In the genomic region with DNA sequence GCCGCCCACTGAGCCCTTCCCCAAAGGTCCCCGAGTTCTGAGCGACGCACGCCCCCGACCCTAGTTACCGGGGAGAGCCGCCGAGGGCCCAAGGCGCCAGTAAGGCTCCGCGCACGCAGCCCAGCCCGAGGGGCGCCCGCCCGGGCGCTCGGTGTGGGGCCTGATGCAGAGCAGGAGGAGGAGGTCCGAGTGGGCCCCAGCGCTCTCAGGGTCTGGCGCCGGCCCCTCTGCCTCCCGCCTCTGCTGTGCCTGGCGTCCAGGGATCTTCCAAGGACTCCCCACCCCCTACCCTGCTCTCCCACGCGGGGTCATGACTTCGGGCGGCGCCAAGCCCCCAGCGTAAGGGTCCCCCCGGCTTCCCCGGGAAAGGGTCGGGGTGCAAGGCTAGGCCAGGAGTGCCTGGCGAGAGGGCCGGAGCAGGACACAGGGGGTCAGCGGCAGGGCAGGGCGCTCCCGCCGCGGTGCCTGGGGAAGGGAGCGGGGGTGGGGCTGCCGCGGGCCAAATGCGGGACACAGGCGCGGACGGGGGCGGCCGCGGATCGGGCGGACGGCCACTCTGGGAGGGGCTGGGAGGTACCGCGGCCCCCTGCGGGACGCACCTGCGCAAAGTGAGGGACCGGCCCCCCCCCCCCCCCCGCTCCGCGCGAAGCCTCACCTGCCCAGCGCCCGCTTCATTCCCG, we compare ENCODE assay signal across 8 cellular contexts. TPM values are rescaled to one million over a fixed set of nuclear protein-coding genes. Genes with fewer than 3 reads are reported as not detected.
A peak's percentile ranks its signal among the peaks of the same experiment; 100 is the strongest.
DNase-seq lines count a peak whose midpoint lies in the region; ATAC-seq and TF ChIP-seq lines count a peak whose summit lies in the region.

No MANE protein-coding gene starts in this region.

- peak overlapping the region; percentile 78; the same call in 1 of the 2 replicates for H2AFZ ChIP-seq in SK-N-SH (ENCODE audit: low read depth)

- H3K9me3 Mint-ChIP-seq in CD4-positive, CD25-positive, alpha-beta regulatory T cell: peaks cover 0 to 2% (median 0%) of the 10 kb centered on the region in 7 donors
- peaks cover 0 to 7% (median 0%) of the 10 kb centered on the region in 5 experiments for H3K9me3 Mint-ChIP-seq in brain
- H3K9me3 Mint-ChIP-seq in immature natural killer cell: no peaks in the 10 kb centered on the region

- H3K4me1 Mint-ChIP-seq in CD4-positive, CD25-positive, alpha-beta regulatory T cell: peaks cover 9 to 29% (median 19%) of the 10 kb centered on the region in 4 donors
- H3K4me1 Mint-ChIP-seq in brain (peaks cover 19% of the 10 kb centered on the region), immature natural killer cell (peaks cover 15 to 24% of the 10 kb centered on the region in 2 donors)

- WGBS in SK-N-SH (ENCODE audit: low lambda C conversion rate): 0% methylated on average over 12 of the region's 67 CpGs

- no peak for TF ChIP-seq CTCF in SK-N-SH (IDR thresholded peaks at IDR 0.05)
- no peak for TF ChIP-seq CTCF in brain (conservative IDR thresholded peaks at IDR 0.05)

- peak overlapping the region; percentile 87 for H3K9ac ChIP-seq in SK-N-SH

- H3K4me2 ChIP-seq in SK-N-SH: peak overlapping the region; percentile 95

- H4K20me1 ChIP-seq in SK-N-SH (ENCODE audit: insufficient read depth): no peaks in the 10 kb centered on the region

- POLR2A ChIA-PET in SK-N-SH (lab: Yijun Ruan, JAX): no interaction called here

- peak overlapping the region in 2 of 3 donors; percentile 74 to 76 for H3K27ac Mint-ChIP-seq in CD4-positive, CD25-positive, alpha-beta regulatory T cell
- H3K27ac Mint-ChIP-seq in brain (peak overlapping the region; percentile 87 to 96 (median 93)), immature natural killer cell (peak overlapping the region in 5 of 6 donors; percentile 21 to 91 (median 82))

- H3K9me3 ChIP-seq in CD4-positive, CD25-positive, alpha-beta regulatory T cell (ENCODE audit: control insufficient read depth in 2 of 2, low read length in 2 of 2): no peaks in the 10 kb centered on the region
- H3K9me3 ChIP-seq in SK-N-SH: no peaks in the 10 kb centered on the region

- peaks cover 3% of the 10 kb centered on the region for H3F3A ChIP-seq in SK-N-SH (replicated peaks; ENCODE audit: insufficient read depth)

- TF ChIP-seq RAD21 in SK-N-SH (IDR thresholded peaks at IDR 0.05; ENCODE audit: low read length): no peak

- peak overlapping the region; percentile 82 to 97 (median 88) for H3K4me3 Mint-ChIP-seq in CD4-positive, CD25-positive, alpha-beta regulatory T cell
- peak overlapping the region; percentile 91 to 98 (median 93) for H3K4me3 Mint-ChIP-seq in brain
- H3K4me3 Mint-ChIP-seq in immature natural killer cell: peak overlapping the region; percentile 82 to 87 (median 84)

- H3K9me2 ChIP-seq in SK-N-SH: no peaks in the 10 kb centered on the region

- H3K27me3 Mint-ChIP-seq in CD4-positive, CD25-positive, alpha-beta regulatory T cell: no peaks in the 10 kb centered on the region
- H3K27me3 Mint-ChIP-seq in brain: peaks cover 3% of the 10 kb centered on the region
- peaks cover 3 to 6% (median 4%) of the 10 kb centered on the region in 3 donors for H3K27me3 Mint-ChIP-seq in immature natural killer cell (ENCODE audit: low read depth in 3 of 3)

- peaks cover 20% of the 10 kb centered on the region for H3K4me1 ChIP-seq in CD4-positive, CD25-positive, alpha-beta regulatory T cell (ENCODE audit: control insufficient read depth, insufficient read depth, low read length, poor library complexity, severe bottlenecking)
- peaks cover 0 to 3% of the 10 kb centered on the region in 2 experiments; a peak in 1 of 4 replicates for H3K4me1 ChIP-seq in SK-N-SH (ENCODE audit: control insufficient read depth in 1 of 2, insufficient read depth in 2 of 2, low read depth in 1 of 2, low read length in 1 of 2)

- DNase-seq in CD4-positive, CD25-positive, alpha-beta regulatory T cell: peak; percentile 8 to 29 (median 15)
- DNase-seq in SK-N-SH (peak; percentile 82), immature natural killer cell (peak in 2 of 3 donors; percentile 20), NOMO-1 treated with DMSO at 0.1 percent for 48 hours (lab: John Stamatoyannopoulos, UW; ENCODE audit: unreplicated experiment) (no peak)
- DNase-seq in stimulated activated CD4-positive, alpha-beta T cell treated with anti-CD3 and anti-CD28 coated beads, Interleukin-12 subunit alpha, Interleukin-12 subunit beta, amount 100 ng/mL, for 24 hours (ENCODE audit: low read depth in 2 of 2): peak; percentile 3 to 6

- no peak for TF ChIP-seq EP300 in SK-N-SH (IDR thresholded peaks at IDR 0.05; ENCODE audit: borderline replicate concordance in 1 of 2, low read depth in 1 of 2, low read length in 1 of 2)

- H3K4me3 ChIP-seq in CD4-positive, CD25-positive, alpha-beta regulatory T cell (ENCODE audit: low read depth, low read length): peak overlapping the region; percentile 70
- H3K4me3 ChIP-seq in SK-N-SH (ENCODE audit: low read depth in 2 of 2, low read length in 1 of 2): peak overlapping the region; percentile 80 to 89

- no peaks in the 10 kb centered on the region for H3K27me3 ChIP-seq in CD4-positive, CD25-positive, alpha-beta regulatory T cell (ENCODE audit: control insufficient read depth, insufficient read depth, low read length)
- no peaks in the 10 kb centered on the region for H3K27me3 ChIP-seq in SK-N-SH (ENCODE audit: insufficient read depth)

- ATAC-seq in CD4-positive, CD25-positive, alpha-beta regulatory T cell (ENCODE audit: low read depth in 2 of 2): no peak
- ATAC-seq in GM19452 (IDR thresholded peaks at IDR 0.05; ENCODE audit: unreplicated experiment): peak; percentile 22
- peak; percentile 33 for ATAC-seq in HG03460 (IDR thresholded peaks at IDR 0.05; ENCODE audit: unreplicated experiment)

- peak overlapping the region; percentile 75 for H3K27ac ChIP-seq in CD4-positive, CD25-positive, alpha-beta regulatory T cell (ENCODE audit: insufficient read depth, low read length, poor library complexity, severe bottlenecking)
- peak overlapping the region; percentile 76 to 79 for H3K27ac ChIP-seq in SK-N-SH (ENCODE audit: low read depth in 2 of 2, low read length in 1 of 2)

- H3K36me3 Mint-ChIP-seq in CD4-positive, CD25-positive, alpha-beta regulatory T cell: peaks cover 3% of the 10 kb centered on the region
- peaks cover 22% of the 10 kb centered on the region for H3K36me3 Mint-ChIP-seq in brain
- no peaks in the 10 kb centered on the region for H3K36me3 Mint-ChIP-seq in immature natural killer cell

- no peaks in the 10 kb centered on the region for H3K36me3 ChIP-seq in CD4-positive, CD25-positive, alpha-beta regulatory T cell (ENCODE audit: control insufficient read depth, insufficient read depth, low read length)
- H3K36me3 ChIP-seq in SK-N-SH (replicated peaks in 1 of 2; ENCODE audit: control insufficient read depth in 1 of 2, insufficient read depth in 2 of 2, low read length in 1 of 2): peaks cover 0 to 6% of the 10 kb centered on the region in 2 experiments

- peaks cover 51% of the 10 kb centered on the region for H3K79me2 ChIP-seq in SK-N-SH (ENCODE audit: insufficient read depth)

- CTCF ChIA-PET in SK-N-SH (lab: Yijun Ruan, JAX): interaction anchor here (0.6 to 1.7 kb wide), 3 partner anchors 9 to 406 kb away, joined by 3 to 7 read pairs (median 5); no protein-coding TSS in a partner anchor

TF ChIP-seq in SK-N-SH, 30 proteins besides CTCF, POLR2A, EP300 and RAD21:
- TF ChIP-seq RCOR1 (IDR thresholded peaks at IDR 0.05; ENCODE audit: low read length) (no peak), TAF1 (IDR thresholded peaks at IDR 0.05; ENCODE audit: borderline replicate concordance, low read depth, low read length) (no peak), FOXM1 (IDR thresholded peaks at IDR 0.05; ENCODE audit: low read depth) (no peak), CHD2 (IDR thresholded peaks at IDR 0.05; ENCODE audit: low read length, partially characterized antibody) (no peak), TCF12 (IDR thresholded peaks at IDR 0.05) (no peak), RFX5 (IDR thresholded peaks at IDR 0.05; ENCODE audit: low read length) (no peak), GABPA (IDR thresholded peaks at IDR 0.05; ENCODE audit: low read depth) (no peak), MEF2A (IDR thresholded peaks at IDR 0.05; ENCODE audit: borderline replicate concordance, low read depth) (no peak), SMC3 (IDR thresholded peaks at IDR 0.05; ENCODE audit: low read depth, low read length) (no peak), POLR2AphosphoS5 (IDR thresholded peaks at IDR 0.05; ENCODE audit: low read depth, low read length) (no peak)
- TF ChIP-seq, protein P1, sequence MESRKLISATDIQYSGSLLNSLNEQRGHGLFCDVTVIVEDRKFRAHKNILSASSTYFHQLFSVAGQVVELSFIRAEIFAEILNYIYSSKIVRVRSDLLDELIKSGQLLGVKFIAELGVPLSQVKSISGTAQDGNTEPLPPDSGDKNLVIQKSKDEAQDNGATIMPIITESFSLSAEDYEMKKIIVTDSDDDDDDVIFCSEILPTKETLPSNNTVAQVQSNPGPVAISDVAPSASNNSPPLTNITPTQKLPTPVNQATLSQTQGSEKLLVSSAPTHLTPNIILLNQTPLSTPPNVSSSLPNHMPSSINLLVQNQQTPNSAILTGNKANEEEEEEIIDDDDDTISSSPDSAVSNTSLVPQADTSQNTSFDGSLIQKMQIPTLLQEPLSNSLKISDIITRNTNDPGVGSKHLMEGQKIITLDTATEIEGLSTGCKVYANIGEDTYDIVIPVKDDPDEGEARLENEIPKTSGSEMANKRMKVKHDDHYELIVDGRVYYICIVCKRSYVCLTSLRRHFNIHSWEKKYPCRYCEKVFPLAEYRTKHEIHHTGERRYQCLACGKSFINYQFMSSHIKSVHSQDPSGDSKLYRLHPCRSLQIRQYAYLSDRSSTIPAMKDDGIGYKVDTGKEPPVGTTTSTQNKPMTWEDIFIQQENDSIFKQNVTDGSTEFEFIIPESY (IDR thresholded peaks at IDR 0.05; ENCODE audit: borderline replicate concordance, low read depth): no peak
TF ChIP-seq in SK-N-SH: peak in this region for 0.

RNA-seq across cellular contexts. Expression of a gene that starts 0.6 kb away (rescaled TPM):
- 27.9 TPM for total RNA-seq in CD4-positive, CD25-positive, alpha-beta regulatory T cell
- polyA plus RNA-seq in CD4-positive, CD25-positive, alpha-beta regulatory T cell: 10 to 100 TPM; 26.8 to 44.1 (median 28.6) TPM
- 32.2 and 33.5 TPM in 2 replicates for polyA plus RNA-seq in SK-N-SH (2012; rRNA removed)
- polyA plus RNA-seq in SK-N-SH (2012; cell fraction: cytosol; rRNA removed): 29.7 and 42.6 TPM in 2 replicates
- polyA plus RNA-seq in SK-N-SH (2012; cell fraction: nucleus; rRNA removed): 34.5 and 35.2 TPM in 2 replicates
- 102 TPM for polyA plus RNA-seq in brain (ENCODE audit: insufficient read depth, low read depth, low replicate concordance)
- polyA plus RNA-seq in immature natural killer cell: 10 to 100 TPM; 41.8 to 77.8 (median 49.2) TPM

RNA-seq across cellular contexts. Expression of a gene that starts 17.5 kb away (rescaled TPM):
- 0.76 TPM for total RNA-seq in CD4-positive, CD25-positive, alpha-beta regulatory T cell
- 1 to 10 TPM in 3 of 4 donors, under 1 TPM in 1; 0.54 to 1.8 (median 1.3) TPM for polyA plus RNA-seq in CD4-positive, CD25-positive, alpha-beta regulatory T cell
- polyA plus RNA-seq in SK-N-SH (2012; rRNA removed) (5.1 and 5.8 TPM in 2 replicates), brain (ENCODE audit: insufficient read depth, low read depth, low replicate concordance) (10.2 TPM), immature natural killer cell (1 to 10 TPM; 1.0 to 2.2 (median 2.0) TPM)
- 6.3 and 6.8 TPM in 2 replicates for polyA plus RNA-seq in SK-N-SH (2012; cell fraction: cytosol; rRNA removed)
- polyA plus RNA-seq in SK-N-SH (2012; cell fraction: nucleus; rRNA removed): 3.5 and 5.3 TPM in 2 replicates

Comparison
In these comparisons a context has a peak if more than half of its experiments do, and no peak if none do; other contexts are left out.
1. ATAC-seq: peak in GM19452 (single experiment) and HG03460 (single experiment); none in CD4-positive, CD25-positive, alpha-beta regulatory T cell (0 of 2).
2. Peak in every context shown above with its lines, with median percentiles within 50 percentile points of each other: H3K27ac Mint-ChIP-seq and H3K4me3 Mint-ChIP-seq.